ENCODE assay signal across 7 cellular contexts in genomic region chr2:210224660-210225460, GRCh38. TPM values are rescaled to one million over a fixed set of nuclear protein-coding genes. Genes with fewer than 3 reads are reported as not detected.
DNase-seq lines count a peak whose midpoint lies in the region; ATAC-seq and TF ChIP-seq lines count a peak whose summit lies in the region.

Gene ACADL (minus strand): TSS chr2:210225447. CDS start chr2:210225263, 184 bp downstream.

- intact Hi-C loops in Right ventricle myocardium superior (cut with DNase I) = no loop called here

- peaks cover 61% of the 10 kb centered on the region for H3K27me3 Mint-ChIP-seq in activated T-cell treated with anti-CD3 and anti-CD28 coated beads, Interleukin-2, amount 50 U/mL, for 4 hours (ENCODE audit: low read depth)
- H3K27me3 Mint-ChIP-seq in osteocyte (ENCODE audit: unreplicated experiment) = peaks cover 81% of the 10 kb centered on the region

- no peak for TF ChIP-seq CTCF in osteocyte (IDR thresholded peaks at IDR 0.05)

- H3K4me3 Mint-ChIP-seq in activated T-cell treated with anti-CD3 and anti-CD28 coated beads, Interleukin-2, amount 50 U/mL, for 4 hours = no peak within 1 kb of the TSS
- H3K4me3 Mint-ChIP-seq in osteocyte (ENCODE audit: unreplicated experiment) = peak within 1 kb of the TSS; percentile 59

- ATAC-seq in HG03442 (IDR thresholded peaks at IDR 0.05; ENCODE audit: unreplicated experiment) (peak; percentile 48), Right ventricle myocardium superior (ENCODE audit: poor library complexity) (peak; percentile 95), GM18520 (IDR thresholded peaks at IDR 0.05; ENCODE audit: unreplicated experiment) (no peak)
- ATAC-seq in activated T-cell treated with anti-CD3 and anti-CD28 coated beads, Interleukin-2, amount 50 U/mL, for 4 hours = peak; percentile 50 to 63

- peak; percentile 69 for DNase-seq in GM03348 (ENCODE audit: low spot score)
- DNase-seq in activated T-cell treated with anti-CD3 and anti-CD28 coated beads, Interleukin-2, amount 50 U/mL, for 4 hours = no peak
- peak; percentile 78 for DNase-seq in Right ventricle myocardium superior
- DNase-seq in osteocyte (ENCODE audit: extremely low spot score, unreplicated experiment) = no peak
- no peak for DNase-seq in effector CD4-positive, alpha-beta T cell

- H3K36me3 Mint-ChIP-seq in activated T-cell treated with anti-CD3 and anti-CD28 coated beads, Interleukin-2, amount 50 U/mL, for 4 hours (ENCODE audit: insufficient read depth) = no peaks in the 10 kb centered on the region
- no peaks in the 10 kb centered on the region for H3K36me3 Mint-ChIP-seq in osteocyte (ENCODE audit: unreplicated experiment)

- no peaks in the 10 kb centered on the region for H3K9me3 Mint-ChIP-seq in activated T-cell treated with anti-CD3 and anti-CD28 coated beads, Interleukin-2, amount 50 U/mL, for 4 hours
- H3K9me3 Mint-ChIP-seq in osteocyte (ENCODE audit: unreplicated experiment) = no peaks in the 10 kb centered on the region

- H3K27ac Mint-ChIP-seq in osteocyte (ENCODE audit: unreplicated experiment) = no peak within 1 kb of the TSS

- H3K4me1 Mint-ChIP-seq in activated T-cell treated with anti-CD3 and anti-CD28 coated beads, Interleukin-2, amount 50 U/mL, for 4 hours (ENCODE audit: low read depth) = peaks cover 6% of the 10 kb centered on the region
- H3K4me1 Mint-ChIP-seq in osteocyte (ENCODE audit: unreplicated experiment) = peaks cover 5% of the 10 kb centered on the region

RNA-seq across cellular contexts. Expression of gene ACADL, which starts in this region (rescaled TPM):
- total RNA-seq in activated T-cell treated with anti-CD3 and anti-CD28 coated beads, Interleukin-2, amount 50 U/mL, for 4 hours = not detected
- total RNA-seq in Right ventricle myocardium superior (0.73 TPM), osteocyte (not detected in 2 replicates)

Comparison
In these comparisons a context has a peak if more than half of its experiments do, and no peak if none do; other contexts are left out.
1. Peak in ATAC-seq in activated T-cell treated with anti-CD3 and anti-CD28 coated beads, Interleukin-2, amount 50 U/mL, for 4 hours; RNA of the gene not detected or under 1 TPM.
2. Peak in DNase-seq and ATAC-seq in Right ventricle myocardium superior; RNA of the gene not detected or under 1 TPM.